ENCODE assay signal across 8 cellular contexts in genomic region chrX:150567645-150568319, GRCh38. TPM values are rescaled to one million over a fixed set of nuclear protein-coding genes. Genes with fewer than 3 reads are reported as not detected.
DNase-seq lines count a peak whose midpoint lies in the region; ATAC-seq and TF ChIP-seq lines count a peak whose summit lies in the region.

No MANE protein-coding gene starts in this region.

- H3K4me1 Mint-ChIP-seq in activated CD8-positive, alpha-beta memory T cell treated with anti-CD3 and anti-CD28 coated beads, Interleukin-2, amount 10 ng/mL, durations not matched to agents 7 days and 5 days = peaks cover 29% of the 10 kb centered on the region
- peaks cover 39% of the 10 kb centered on the region for H3K4me1 Mint-ChIP-seq in activated T-helper 1 cell treated with anti-CD3 and anti-CD28 coated beads, Interleukin-12 subunit alpha, Interleukin-12 subunit beta, Interleukin-2, Interleukin-4 antibody, amounts not matched to agents 30 ng/mL and 10 ng/mL and 1 ng/mL, durations not matched to agents 14 hours and 24 hours and 36 hours (ENCODE audit: low read depth)

- H3K36me3 Mint-ChIP-seq in activated CD8-positive, alpha-beta memory T cell treated with anti-CD3 and anti-CD28 coated beads, Interleukin-2, amount 10 ng/mL, durations not matched to agents 7 days and 5 days = peaks cover 2% of the 10 kb centered on the region
- H3K36me3 Mint-ChIP-seq in activated T-helper 1 cell treated with anti-CD3 and anti-CD28 coated beads, Interleukin-12 subunit alpha, Interleukin-12 subunit beta, Interleukin-2, Interleukin-4 antibody, amounts not matched to agents 30 ng/mL and 10 ng/mL and 1 ng/mL, durations not matched to agents 14 hours and 24 hours and 36 hours (ENCODE audit: low read depth) = no peaks in the 10 kb centered on the region

- DNase-seq in activated CD8-positive, alpha-beta memory T cell treated with anti-CD3 and anti-CD28 coated beads, Interleukin-2, amount 10 ng/mL, durations not matched to agents 7 days and 5 days = no peak
- no peak for DNase-seq in activated CD8-positive, alpha-beta memory T cell treated with anti-CD3 and anti-CD28 coated beads for 24 hours
- no peak for DNase-seq in activated T-helper 1 cell treated with anti-CD3 and anti-CD28 coated beads, Interleukin-12 subunit alpha, Interleukin-12 subunit beta, Interleukin-2, Interleukin-4 antibody, amounts not matched to agents 30 ng/mL and 10 ng/mL and 1 ng/mL, durations not matched to agents 14 hours and 24 hours and 36 hours (ENCODE audit: low spot score)
- no peak for DNase-seq in left lobe of liver (ENCODE audit: low spot score)
- no peak for DNase-seq in suprapubic skin (ENCODE audit: low spot score in 2 of 2)
- DNase-seq in body of pancreas = no peak
- no peak for DNase-seq in stimulated activated CD4-positive, alpha-beta T cell treated with anti-CD3 and anti-CD28 coated beads, Interleukin-12 subunit alpha, Interleukin-12 subunit beta, amount 100 ng/mL, for 4 hours
- DNase-seq in GM13976 (ENCODE audit: low spot score) = no peak

- H3K9me3 ChIP-seq in suprapubic skin (no peaks in the 10 kb centered on the region), body of pancreas (no peaks in the 10 kb centered on the region)

- H3K4me3 Mint-ChIP-seq in activated CD8-positive, alpha-beta memory T cell treated with anti-CD3 and anti-CD28 coated beads, Interleukin-2, amount 10 ng/mL, durations not matched to agents 7 days and 5 days = peak overlapping the region; percentile 81
- H3K4me3 Mint-ChIP-seq in activated T-helper 1 cell treated with anti-CD3 and anti-CD28 coated beads, Interleukin-12 subunit alpha, Interleukin-12 subunit beta, Interleukin-2, Interleukin-4 antibody, amounts not matched to agents 30 ng/mL and 10 ng/mL and 1 ng/mL, durations not matched to agents 14 hours and 24 hours and 36 hours = peak overlapping the region; percentile 71

- no peaks in the 10 kb centered on the region for H3K27me3 ChIP-seq in suprapubic skin
- no peaks in the 10 kb centered on the region for H3K27me3 ChIP-seq in body of pancreas

- no peak for TF ChIP-seq CTCF in suprapubic skin (IDR thresholded peaks at IDR 0.05)
- TF ChIP-seq CTCF in body of pancreas (IDR thresholded peaks at IDR 0.05) = no peak
- no peak for TF ChIP-seq CTCF in GM13976 (IDR thresholded peaks at IDR 0.05; ENCODE audit: borderline replicate concordance, control extremely low read depth, extremely low read depth, insufficient read depth, missing control alignments)

- H3K4me3 ChIP-seq in suprapubic skin = peak overlapping the region; percentile 73
- H3K4me3 ChIP-seq in body of pancreas = no peak overlapping the region

- no peaks in the 10 kb centered on the region for H3K27me3 Mint-ChIP-seq in activated CD8-positive, alpha-beta memory T cell treated with anti-CD3 and anti-CD28 coated beads, Interleukin-2, amount 10 ng/mL, durations not matched to agents 7 days and 5 days
- peaks cover 2% of the 10 kb centered on the region for H3K27me3 Mint-ChIP-seq in activated T-helper 1 cell treated with anti-CD3 and anti-CD28 coated beads, Interleukin-12 subunit alpha, Interleukin-12 subunit beta, Interleukin-2, Interleukin-4 antibody, amounts not matched to agents 30 ng/mL and 10 ng/mL and 1 ng/mL, durations not matched to agents 14 hours and 24 hours and 36 hours (ENCODE audit: insufficient read depth)

- in situ Hi-C loops in GM13976 (cut with MboI; ENCODE audit: low sequenced_read_pairs, unreplicated experiment) = no loop called here

- H3K27ac Mint-ChIP-seq in activated CD8-positive, alpha-beta memory T cell treated with anti-CD3 and anti-CD28 coated beads, Interleukin-2, amount 10 ng/mL, durations not matched to agents 7 days and 5 days = no peak overlapping the region
- H3K27ac Mint-ChIP-seq in activated T-helper 1 cell treated with anti-CD3 and anti-CD28 coated beads, Interleukin-12 subunit alpha, Interleukin-12 subunit beta, Interleukin-2, Interleukin-4 antibody, amounts not matched to agents 30 ng/mL and 10 ng/mL and 1 ng/mL, durations not matched to agents 14 hours and 24 hours and 36 hours = peak overlapping the region; percentile 44

- H3K36me3 ChIP-seq in suprapubic skin (no peaks in the 10 kb centered on the region), body of pancreas (replicated peaks in 1 of 2; ENCODE audit: insufficient read depth in 1 of 2, low read depth in 2 of 2) (no peaks in the 10 kb centered on the region)

- TF ChIP-seq POLR2A in suprapubic skin (IDR thresholded peaks at IDR 0.05) = no peak
- no peak for TF ChIP-seq POLR2A in body of pancreas (IDR thresholded peaks at IDR 0.05)

- no peak for ATAC-seq in activated CD8-positive, alpha-beta memory T cell treated with anti-CD3 and anti-CD28 coated beads, Interleukin-2, amount 10 ng/mL, durations not matched to agents 7 days and 5 days
- ATAC-seq in left lobe of liver (peak; percentile 1), body of pancreas (no peak)

- H3K9me3 Mint-ChIP-seq in activated CD8-positive, alpha-beta memory T cell treated with anti-CD3 and anti-CD28 coated beads, Interleukin-2, amount 10 ng/mL, durations not matched to agents 7 days and 5 days (ENCODE audit: low read depth) = no peaks in the 10 kb centered on the region
- H3K9me3 Mint-ChIP-seq in activated T-helper 1 cell treated with anti-CD3 and anti-CD28 coated beads, Interleukin-12 subunit alpha, Interleukin-12 subunit beta, Interleukin-2, Interleukin-4 antibody, amounts not matched to agents 30 ng/mL and 10 ng/mL and 1 ng/mL, durations not matched to agents 14 hours and 24 hours and 36 hours = no peaks in the 10 kb centered on the region

- intact Hi-C loops in activated T-helper 1 cell treated with anti-CD3 and anti-CD28 coated beads, Interleukin-12 subunit alpha, Interleukin-12 subunit beta, Interleukin-2, Interleukin-4 antibody, amounts not matched to agents 30 ng/mL and 10 ng/mL and 1 ng/mL, durations not matched to agents 14 hours and 24 hours and 36 hours (cut with micrococcal nuclease) = loop anchor here (1.0 to 2.0 kb wide), 3 partner anchors 21 to 331 kb away; partner anchors contain the start of gene CD99L2
- intact Hi-C loops in body of pancreas (cut with DNase I) = no loop called here

- CTCF ChIA-PET in activated CD8-positive, alpha-beta memory T cell treated with anti-CD3 and anti-CD28 coated beads, Interleukin-2, amount 10 ng/mL, durations not matched to agents 7 days and 5 days (lab: Charles Lee) = interaction anchor here (1.0 kb wide), 1 partner anchor 20 kb away, joined by 5 read pairs; no protein-coding TSS in a partner anchor

- H3K27ac ChIP-seq in suprapubic skin (no peak overlapping the region), body of pancreas (peak overlapping the region in 1 of 4 donors; percentile 25)

- 71% methylated on average over 23 of the region's 23 CpGs for WGBS in suprapubic skin
- WGBS in body of pancreas, 2 donors = 53 to 80% methylated on average over 12 to 22 of the region's 23 CpGs

- no peak for TF ChIP-seq EP300 in suprapubic skin (IDR thresholded peaks at IDR 0.05)

- H3K4me1 ChIP-seq in suprapubic skin (peaks cover 27% of the 10 kb centered on the region), body of pancreas (peaks cover 23% of the 10 kb centered on the region)

RNA-seq across cellular contexts. Expression of gene MTM1, which starts 0.6 kb away (rescaled TPM):
- total RNA-seq in activated CD8-positive, alpha-beta memory T cell treated with anti-CD3 and anti-CD28 coated beads, Interleukin-2, amount 10 ng/mL, durations not matched to agents 7 days and 5 days = 10 to 100 TPM; 38.6 to 40.3 TPM
- 24.1 and 24.3 TPM in 2 replicates for total RNA-seq in activated T-helper 1 cell treated with anti-CD3 and anti-CD28 coated beads, Interleukin-12 subunit alpha, Interleukin-12 subunit beta, Interleukin-2, Interleukin-4 antibody, amounts not matched to agents 30 ng/mL and 10 ng/mL and 1 ng/mL, durations not matched to agents 14 hours and 24 hours and 36 hours
- total RNA-seq in left lobe of liver = 17.2 TPM
- 10 to 100 TPM; 15.4 to 18.4 (median 16.7) TPM for total RNA-seq in suprapubic skin
- total RNA-seq in body of pancreas = 1 to 10 TPM; 5.3 to 5.4 TPM
